In the genomic region with DNA sequence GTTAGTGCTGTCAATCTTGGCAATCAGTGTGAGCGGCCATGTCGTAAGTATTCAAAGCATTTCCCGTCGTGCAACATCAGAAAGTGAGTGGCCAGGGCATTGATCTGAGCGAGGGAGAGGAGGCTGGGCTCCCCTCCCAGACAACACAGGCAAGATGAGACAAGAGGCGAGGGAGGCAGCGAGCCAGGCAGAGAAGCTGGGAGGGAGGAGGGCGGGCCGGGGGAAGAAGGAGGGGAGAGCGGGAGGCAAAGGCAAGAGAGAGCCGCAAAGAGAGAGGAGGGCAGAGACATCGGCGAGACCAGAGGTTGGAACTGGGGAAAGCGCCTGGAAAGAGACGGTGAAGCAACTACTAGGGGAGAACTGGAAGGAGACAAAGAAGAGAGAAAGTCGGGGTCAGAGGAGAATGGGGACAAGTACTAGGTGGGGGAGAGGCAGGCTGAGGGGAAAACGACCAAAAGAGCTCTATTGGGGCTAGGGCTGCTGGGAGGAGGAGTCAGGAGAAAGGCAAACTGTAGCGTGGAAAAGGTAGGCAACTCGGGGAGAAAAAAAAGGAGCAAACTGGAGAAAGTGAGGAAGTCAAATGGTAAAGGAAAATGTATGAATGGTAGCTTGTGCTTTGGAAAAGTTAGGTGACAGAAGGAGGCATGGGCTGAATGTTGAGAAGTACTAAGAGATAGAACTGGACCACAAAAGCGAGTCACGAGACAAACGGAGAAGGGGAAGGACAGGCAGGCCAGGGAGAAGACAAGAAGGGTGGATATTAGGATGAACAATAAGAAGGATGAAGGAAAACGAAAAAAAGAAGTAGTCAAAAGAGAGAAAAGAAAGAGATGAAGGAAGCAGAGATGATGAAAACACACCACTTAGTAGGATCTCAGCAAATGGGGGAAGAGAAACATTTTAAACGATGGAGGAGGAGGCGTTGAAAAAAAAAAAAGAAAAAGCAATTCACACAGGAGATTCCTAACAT, we compare ENCODE assay signal across 8 cellular contexts.
A peak's percentile ranks its signal among the peaks of the same experiment; 100 is the strongest.
DNase-seq lines count a peak whose midpoint lies in the region; ATAC-seq and TF ChIP-seq lines count a peak whose summit lies in the region.

No MANE protein-coding gene starts in this region.

- peaks cover 10% of the 10 kb centered on the region for H3K36me3 Mint-ChIP-seq in T-helper 17 cell (ENCODE audit: low read depth)
- peaks cover 0 to 8% (median 5%) of the 10 kb centered on the region in 3 donors for H3K36me3 Mint-ChIP-seq in naive thymus-derived CD8-positive, alpha-beta T cell

- no peak overlapping the region for H3K27ac ChIP-seq in PC-9

- DNase-seq in H7 (peak; percentile 84), PC-9 (peak; percentile 43 to 61), fibroblast of the aortic adventitia (ENCODE audit: low read depth) (no peak), nucleus accumbens (lab: John Stamatoyannopoulos, UW) (peak in 35 of 56 donors; percentile 28 to 73 (median 51)), T-helper 17 cell (no peak)
- no peak for DNase-seq in naive thymus-derived CD8-positive, alpha-beta T cell

- peaks cover 32% of the 10 kb centered on the region for H3K27me3 Mint-ChIP-seq in T-helper 17 cell
- H3K27me3 Mint-ChIP-seq in naive thymus-derived CD8-positive, alpha-beta T cell = peaks cover 19 to 49% (median 43%) of the 10 kb centered on the region in 5 donors

- POLR2A ChIA-PET in PC-9 (lab: Charles Lee; ENCODE audit: unreplicated experiment) = no interaction called here
- POLR2A ChIA-PET in naive thymus-derived CD8-positive, alpha-beta T cell (lab: Charles Lee) = no interaction called here

- H3K4me1 ChIP-seq in PC-9 (replicated peaks; ENCODE audit: insufficient read depth) = no peaks in the 10 kb centered on the region

- intact Hi-C loops in PC-9 (cut with micrococcal nuclease; ENCODE audit: unreplicated experiment) = loop anchor here (1.0 to 10.0 kb wide), 8 partner anchors 456 to 958 kb away; no protein-coding TSS in a partner anchor

- no peaks in the 10 kb centered on the region for H3K9me3 ChIP-seq in PC-9 (ENCODE audit: insufficient read depth, low read depth)
- peaks cover 2% of the 10 kb centered on the region for H3K9me3 ChIP-seq in T-helper 17 cell (ENCODE audit: control insufficient read depth, low read length, poor library complexity, severe bottlenecking)

- peak overlapping the region; percentile 97 for H2AFZ ChIP-seq in PC-9

- CTCF ChIA-PET in PC-9 (lab: Charles Lee) = interaction anchor here (0.5 kb wide), 1 partner anchor 476 kb away, joined by 4 read pairs; no protein-coding TSS in a partner anchor

- H3K9me2 ChIP-seq in PC-9 (ENCODE audit: insufficient read depth) = no peaks in the 10 kb centered on the region

- peaks cover 2% of the 10 kb centered on the region; the same call in 1 of the 2 replicates for H3K79me2 ChIP-seq in PC-9 (ENCODE audit: low read depth)

- peaks cover 14% of the 10 kb centered on the region; the same call in 1 of the 2 replicates for H3F3A ChIP-seq in PC-9 (ENCODE audit: insufficient read depth, low read depth)

- peak overlapping the region; percentile 85 for H3K4me2 ChIP-seq in PC-9

- H3K36me3 ChIP-seq in H7 (replicated peaks; ENCODE audit: control insufficient read depth, insufficient read depth, low read length) (no peaks in the 10 kb centered on the region), PC-9 (ENCODE audit: low read depth) (no peaks in the 10 kb centered on the region)

- TF ChIP-seq CTCF in PC-9 (conservative IDR thresholded peaks at IDR 0.05) (no peak), fibroblast of the aortic adventitia (IDR thresholded peaks at IDR 0.05; ENCODE audit: insufficient read depth, low read length) (no peak)

- no peak overlapping the region for H3K27ac Mint-ChIP-seq in T-helper 17 cell
- no peak overlapping the region for H3K27ac Mint-ChIP-seq in naive thymus-derived CD8-positive, alpha-beta T cell

- no peak for ATAC-seq in T-helper 17 cell
- ATAC-seq in naive thymus-derived CD8-positive, alpha-beta T cell = no peak
- no peak for ATAC-seq in GM21360 (IDR thresholded peaks at IDR 0.05; ENCODE audit: unreplicated experiment)
- no peak for ATAC-seq in HG02610 (IDR thresholded peaks at IDR 0.05; ENCODE audit: unreplicated experiment)

- peaks cover 0 to 16% (median 3%) of the 10 kb centered on the region in 9 donors for H3K9me3 Mint-ChIP-seq in naive thymus-derived CD8-positive, alpha-beta T cell

- H3K4me3 ChIP-seq in H7 (ENCODE audit: insufficient read depth, low read depth, low read length) (peak overlapping the region; percentile 41), PC-9 (peak overlapping the region; percentile 93), fibroblast of the aortic adventitia (ENCODE audit: low read depth, low read length) (peak overlapping the region; percentile 33)

- H4K20me1 ChIP-seq in PC-9 (ENCODE audit: insufficient read depth) = no peaks in the 10 kb centered on the region

- H3K4me3 Mint-ChIP-seq in T-helper 17 cell = no peak overlapping the region
- H3K4me3 Mint-ChIP-seq in naive thymus-derived CD8-positive, alpha-beta T cell = no peak overlapping the region

- H3K27me3 ChIP-seq in H7 (ENCODE audit: control insufficient read depth, insufficient read depth, low read length) = peaks cover 98% of the 10 kb centered on the region
- no peaks in the 10 kb centered on the region for H3K27me3 ChIP-seq in PC-9 (ENCODE audit: insufficient read depth, low read depth)

- no TSS peak for BruUV-seq in PC-9 (replicated peaks; lab: Mats Ljungman, UMichigan)

- peaks cover 26% of the 10 kb centered on the region for H3K4me1 Mint-ChIP-seq in T-helper 17 cell
- H3K4me1 Mint-ChIP-seq in naive thymus-derived CD8-positive, alpha-beta T cell = peaks cover 20 to 56% (median 43%) of the 10 kb centered on the region in 4 donors

Comparison
In these comparisons a context has a peak if more than half of its experiments do, and no peak if none do; other contexts are left out.
1. DNase-seq: peak in H7 (single experiment), PC-9 (2 of 2) and nucleus accumbens (35 of 56); none in fibroblast of the aortic adventitia (single experiment), T-helper 17 cell (0 of 3) and naive thymus-derived CD8-positive, alpha-beta T cell (0 of 10).
2. H3K4me3 ChIP-seq: peak in every context shown above with its lines; median percentile 93 in PC-9; 41 in H7; 33 in fibroblast of the aortic adventitia.